25 cellular contexts compared by ENCODE assay signal in the genomic region with DNA sequence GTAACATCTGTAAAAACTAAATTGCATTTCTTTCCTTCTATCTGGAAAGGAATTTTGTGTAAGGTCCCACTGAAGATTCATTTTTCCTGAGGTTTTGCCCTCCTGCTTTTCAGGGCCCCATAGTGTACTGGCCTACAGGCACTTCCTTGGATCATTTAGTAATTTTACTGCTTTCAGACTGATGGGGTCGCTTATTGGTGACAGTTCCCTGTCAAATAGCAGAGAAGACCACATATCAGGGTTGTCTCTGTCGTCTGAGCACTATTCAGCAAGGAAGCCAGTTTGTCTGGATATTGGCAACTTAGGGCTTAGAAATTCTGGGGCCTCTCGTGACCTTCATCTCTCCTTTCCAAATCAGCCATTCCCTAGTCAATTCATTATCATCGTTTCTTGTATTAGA. TPM values are rescaled to one million over a fixed set of nuclear protein-coding genes. Genes with fewer than 3 reads are reported as not detected.
"Had no signal": no experiment of that assay in that cellular context is flagged by ENCODE, and none has a peak within 500 bp of the region (broad histone marks: within the 10 kb centered on the region; RNA-seq: fewer than 3 reads in every experiment).

No MANE protein-coding gene starts in this region.

- H3K4me3 ChIP-seq: ascending aorta, cardiac muscle cell had no signal

- H3K9me3 ChIP-seq: ascending aorta had no signal

- DNase-seq: activated B cell treated with CpG ODN at 0.5 μM for 24 hours; activated CD4-positive, alpha-beta memory T cell treated with anti-CD3 and anti-CD28 coated beads for 36 hours; activated CD4-positive, alpha-beta T cell treated with anti-CD3 and anti-CD28 coated beads for 4 hours; activated CD4-positive, alpha-beta T cell treated with anti-CD3 and anti-CD28 coated beads, Interleukin-2, amount 10 ng/mL, durations not matched to agents 24 days and 14 days; activated CD4-positive, alpha-beta T cell treated with anti-CD3 and anti-CD28 coated beads, Interleukin-2, amount 50 U/mL, for 1 hour; activated CD4-positive, alpha-beta T cell treated with anti-CD3 and anti-CD28 coated beads, Interleukin-2, amount 50 U/mL, for 4 hours; activated CD4-positive, CD25-positive, alpha-beta regulatory T cell treated with anti-CD3 and anti-CD28 coated beads, Interleukin-2, amount 50 U/mL, for 72 hours; activated CD8-positive, alpha-beta memory T cell treated with anti-CD3 and anti-CD28 coated beads, Interleukin-2, amount 50 U/mL, for 48 hours; activated CD8-positive, alpha-beta T cell treated with anti-CD3 and anti-CD28 coated beads for 36 hours; activated effector memory CD4-positive, alpha-beta T cell treated with Interleukin-2 at 50 U/mL for 16 hours; activated gamma-delta T cell; activated naive CD4-positive, alpha-beta T cell treated with anti-CD3 and anti-CD28 coated beads, Interleukin-2, amount 10 ng/mL, durations not matched to agents 7 days and 5 days; activated naive CD4-positive, alpha-beta T cell treated with Interleukin-2 at 50 U/mL for 16 hours; activated naive CD8-positive, alpha-beta T cell treated with anti-CD3 and anti-CD28 coated beads, Interleukin-2, amount 10 ng/mL, durations not matched to agents 7 days and 5 days; activated naive CD8-positive, alpha-beta T cell treated with anti-CD3 and anti-CD28 coated beads, Interleukin-2, amount 50 U/mL, for 24 hours; activated T-cell treated with anti-CD3 and anti-CD28 coated beads, Interleukin-2, amount 50 U/mL, for 24 hours; activated T-cell treated with anti-CD3 and anti-CD28 coated beads, Interleukin-2, amount 50 U/mL, for 48 hours; amygdala; anterior cingulate cortex; T-helper 1 cell; T-helper 2 cell; T-helper 9 cell had no signal

- H3K27ac ChIP-seq: ascending aorta, cardiac muscle cell, VCaP had no signal

- H3K36me3 ChIP-seq: ascending aorta, cardiac muscle cell had no signal

- H3K27me3 ChIP-seq: ascending aorta had no signal

RNA-seq across cellular contexts. Expression of a gene that starts 3.5 kb away (rescaled TPM):
- polyA plus RNA-seq: cardiac muscle cell had no signal
